Comparison of ENCODE assay signal across 28 cellular contexts in genomic region chr4:24071612-24072372, GRCh38.
"Had no signal": no experiment of that assay in that cellular context is flagged by ENCODE, and none has a peak within 500 bp of the region (broad histone marks: within the 10 kb centered on the region; RNA-seq: fewer than 3 reads in every experiment).

No MANE protein-coding gene starts in this region.

- DNase-seq: activated CD4-positive, alpha-beta T cell treated with anti-CD3 and anti-CD28 coated beads for 36 hours; activated CD4-positive, alpha-beta T cell treated with anti-CD3 and anti-CD28 coated beads, Interleukin-2, amount 10 ng/mL, durations not matched to agents 7 days and 5 days; activated CD4-positive, alpha-beta T cell treated with anti-CD3 and anti-CD28 coated beads, Interleukin-2, amount 50 U/mL, for 48 hours; activated CD8-positive, alpha-beta T cell treated with anti-CD3 and anti-CD28 coated beads, Interleukin-2, amount 10 ng/mL, durations not matched to agents 7 days and 5 days; activated gamma-delta T cell treated with Interleukin-2 at 50 U/mL for 16 hours; activated naive CD4-positive, alpha-beta T cell treated with anti-CD3 and anti-CD28 coated beads for 36 hours; activated T-cell treated with anti-CD3 and anti-CD28 coated beads, Interleukin-2, amount 50 U/mL, for 4 hours; adrenal gland; body of pancreas; cerebellar nuclear complex; Karpas-422; KBM-7; NCI-H1105; NCI-H1436; NCI-H1694; NCI-H1930; NCI-H2081 treated with DMSO at 0.1 percent for 48 hours; NCI-H226; NCI-H446 treated with DMSO at 0.1 percent for 48 hours; NCI-H524; PC-3; Peyer's patch; SHP77; SJCRH30; T1000 had no signal

- H3K27ac ChIP-seq: adrenal gland, body of pancreas, breast epithelium, Peyer's patch, SJCRH30, SK-N-MC had no signal

- FAIRE-seq: astrocyte had no signal

- H3K9me3 ChIP-seq: adrenal gland, body of pancreas, breast epithelium, Peyer's patch, SJCRH30 had no signal

- H3K36me3 ChIP-seq: adrenal gland, breast epithelium, Peyer's patch, SJCRH30 had no signal

- H3K27me3 ChIP-seq: adrenal gland, body of pancreas, breast epithelium, Peyer's patch, SJCRH30 had no signal

- H3K4me1 ChIP-seq: adrenal gland, breast epithelium, Peyer's patch had no signal

- H3K4me3 ChIP-seq: adrenal gland, body of pancreas, breast epithelium, Peyer's patch, SJCRH30, SK-N-MC had no signal
